8 cellular contexts compared by ENCODE assay signal in genomic region chr12:76030378-76031080, GRCh38. TPM values are rescaled to one million over a fixed set of nuclear protein-coding genes. Genes with fewer than 3 reads are reported as not detected.
DNase-seq lines count a peak whose midpoint lies in the region; ATAC-seq lines count a peak whose summit lies in the region.

No MANE protein-coding gene starts in this region.

- H3K36me3 ChIP-seq in BLaER1: no peaks in the 10 kb centered on the region
- no peaks in the 10 kb centered on the region for H3K36me3 ChIP-seq in rectal smooth muscle tissue (ENCODE audit: control insufficient read depth, insufficient read depth, low read length)

- intact Hi-C loops in left ventricle myocardium superior (cut with micrococcal nuclease): no loop called here

- peaks cover 29% of the 10 kb centered on the region for H4K20me1 ChIP-seq in BLaER1

- DNase-seq in SHP77 treated with DMSO at 0.1 percent for 48 hours (lab: John Stamatoyannopoulos, UW): peak; percentile 17
- DNase-seq in activated naive CD8-positive, alpha-beta T cell treated with anti-CD3 and anti-CD28 coated beads, Interleukin-2, amount 50 U/mL, for 24 hours: peak; percentile 57
- DNase-seq in left ventricle myocardium superior: peak; percentile 53

- peak overlapping the region; percentile 100 for H3K4me2 ChIP-seq in BLaER1

- peak overlapping the region; percentile 93 for H3K4me3 Mint-ChIP-seq in activated naive CD8-positive, alpha-beta T cell treated with anti-CD3 and anti-CD28 coated beads, Interleukin-2, amount 50 U/mL, for 24 hours

- peaks cover 45% of the 10 kb centered on the region for H3K36me3 Mint-ChIP-seq in activated naive CD8-positive, alpha-beta T cell treated with anti-CD3 and anti-CD28 coated beads, Interleukin-2, amount 50 U/mL, for 24 hours (ENCODE audit: low read depth)

- peaks cover 65% of the 10 kb centered on the region for H3K4me1 Mint-ChIP-seq in activated naive CD8-positive, alpha-beta T cell treated with anti-CD3 and anti-CD28 coated beads, Interleukin-2, amount 50 U/mL, for 24 hours

- H3K4me3 ChIP-seq in BLaER1 (peak overlapping the region; percentile 80), rectal smooth muscle tissue (ENCODE audit: low read length) (peak overlapping the region; percentile 78)

- H3K9me3 ChIP-seq in BLaER1: no peaks in the 10 kb centered on the region

- peak; percentile 5 for ATAC-seq in HG02840 (IDR thresholded peaks at IDR 0.05; ENCODE audit: low FRiP score, unreplicated experiment)
- peak; percentile 3 for ATAC-seq in activated naive CD8-positive, alpha-beta T cell treated with anti-CD3 and anti-CD28 coated beads, Interleukin-2, amount 50 U/mL, for 24 hours
- ATAC-seq in left ventricle myocardium superior: peak; percentile 24
- ATAC-seq in GM19395 (IDR thresholded peaks at IDR 0.05; ENCODE audit: unreplicated experiment): no peak
- no peak for ATAC-seq in GM18502 (IDR thresholded peaks at IDR 0.05; ENCODE audit: poor library complexity, unreplicated experiment)

- H3K4me1 ChIP-seq in BLaER1 (peaks cover 22% of the 10 kb centered on the region), rectal smooth muscle tissue (ENCODE audit: control insufficient read depth, insufficient read depth, low read length) (peaks cover 6% of the 10 kb centered on the region)

- peak overlapping the region; percentile 96 for H3K27ac Mint-ChIP-seq in activated naive CD8-positive, alpha-beta T cell treated with anti-CD3 and anti-CD28 coated beads, Interleukin-2, amount 50 U/mL, for 24 hours

- H3K27ac ChIP-seq in BLaER1: no peak overlapping the region
- H3K27ac ChIP-seq in rectal smooth muscle tissue (ENCODE audit: low read depth, low read length): peak overlapping the region; percentile 95

- H3K9ac ChIP-seq in BLaER1: peak overlapping the region; percentile 86
- H3K9ac ChIP-seq in rectal smooth muscle tissue (ENCODE audit: low read length): no peak overlapping the region

- peaks cover 3% of the 10 kb centered on the region for H3K27me3 Mint-ChIP-seq in activated naive CD8-positive, alpha-beta T cell treated with anti-CD3 and anti-CD28 coated beads, Interleukin-2, amount 50 U/mL, for 24 hours

- H3K27me3 ChIP-seq in BLaER1 (peaks cover 30% of the 10 kb centered on the region), rectal smooth muscle tissue (ENCODE audit: control insufficient read depth, insufficient read depth, low read length) (no peaks in the 10 kb centered on the region)

- no peaks in the 10 kb centered on the region for H3K9me3 Mint-ChIP-seq in activated naive CD8-positive, alpha-beta T cell treated with anti-CD3 and anti-CD28 coated beads, Interleukin-2, amount 50 U/mL, for 24 hours

RNA-seq across cellular contexts. Expression of gene PHLDA1, which starts 1.0 kb away (rescaled TPM):
- 2.5 TPM for total RNA-seq in left ventricle myocardium superior

RNA-seq across cellular contexts. Expression of gene NAP1L1, which starts 54.0 kb away (rescaled TPM):
- 316 TPM for total RNA-seq in left ventricle myocardium superior

Comparison
In these comparisons a context has a peak if more than half of its experiments do, and no peak if none do; other contexts are left out.
1. ATAC-seq: peak in HG02840 (single experiment), activated naive CD8-positive, alpha-beta T cell treated with anti-CD3 and anti-CD28 coated beads, Interleukin-2, amount 50 U/mL, for 24 hours (single experiment) and left ventricle myocardium superior (single experiment); none in GM19395 (single experiment) and GM18502 (single experiment).
2. Peak in every context shown above with its lines, with median percentiles within 50 percentile points of each other: DNase-seq.